In genomic region chr10:95613330-95613729, GRCh38 we compare ENCODE assay signal across 20 cellular contexts. TPM values are rescaled to one million over a fixed set of nuclear protein-coding genes. Genes with fewer than 3 reads are reported as not detected.
DNase-seq lines count a peak whose midpoint lies in the region; ATAC-seq, FAIRE-seq and TF ChIP-seq lines count a peak whose summit lies in the region.
"Had no signal": no experiment of that assay in that cellular context is flagged by ENCODE, and none has a peak within 500 bp of the region (broad histone marks: within the 10 kb centered on the region; RNA-seq: fewer than 3 reads in every experiment).

No MANE protein-coding gene starts in this region.

- H3K27ac ChIP-seq in Peyer's patch (peak overlapping the region in 3 of 4 donors; percentile 17 to 77 (median 49)), right lobe of liver (peak overlapping the region in 2 of 3 donors; percentile 61 to 71), small intestine (ENCODE audit: low read depth in 1 of 2, low read length in 1 of 2) (peak overlapping the region; percentile 14 to 35), stomach (no peak overlapping the region)
- H3K27ac ChIP-seq: BLaER1 had no signal

- H3K27me3 Mint-ChIP-seq in osteocyte (ENCODE audit: unreplicated experiment), result no peaks in the 10 kb centered on the region

- WGBS in right lobe of liver (ENCODE audit: insufficient coverage, low coverage, low lambda C conversion rate, missing lambda C conversion rate), result 19% methylated on average over 2 of the region's 2 CpGs
- WGBS in small intestine, 3 donors, result 16 to 66% (median 32%) methylated on average over 2 of the region's 2 CpGs
- 50 to 63% (median 58%) methylated on average over 2 of the region's 2 CpGs for WGBS in stomach, 5 donors

- DNase-seq in Peyer's patch (no peak), left colon (no peak), right lobe of liver (no peak), small intestine (peak; percentile 89), stomach (no peak), middle frontal gyrus (ENCODE audit: extremely low spot score, low spot score) (no peak), osteocyte (ENCODE audit: extremely low spot score, unreplicated experiment) (no peak)
- DNase-seq: 8988T; CD8-positive, alpha-beta T cell; DMS 273 treated with DMSO at 0.1 percent for 48 hours; DMS53; DND-41; EL; H9 had no signal

- H3K27ac Mint-ChIP-seq in osteocyte (ENCODE audit: unreplicated experiment), result no peak overlapping the region
- H3K27ac Mint-ChIP-seq: CD14-positive monocyte; CD8-positive, alpha-beta T cell; H9 had no signal

- H3K27me3 ChIP-seq in Peyer's patch (no peaks in the 10 kb centered on the region), right lobe of liver (no peaks in the 10 kb centered on the region), small intestine (ENCODE audit: control insufficient read depth in 2 of 2, insufficient read depth in 2 of 2, low read length in 2 of 2) (no peaks in the 10 kb centered on the region), stomach (no peaks in the 10 kb centered on the region)
- H3K27me3 ChIP-seq: BLaER1 had no signal

- no peak for TF ChIP-seq EP300 in stomach (IDR thresholded peaks at IDR 0.05)

- peaks cover 0 to 20% (median 0%) of the 10 kb centered on the region in 4 donors for H3K4me1 ChIP-seq in Peyer's patch
- peaks cover 0 to 14% (median 2%) of the 10 kb centered on the region in 4 donors for H3K4me1 ChIP-seq in right lobe of liver
- peaks cover 2 to 5% of the 10 kb centered on the region in 2 donors for H3K4me1 ChIP-seq in small intestine (ENCODE audit: control insufficient read depth in 2 of 2, insufficient read depth in 1 of 2, low read depth in 1 of 2, low read length in 1 of 2)
- peaks cover 0 to 7% (median 0%) of the 10 kb centered on the region in 4 donors for H3K4me1 ChIP-seq in stomach
- H3K4me1 ChIP-seq: BLaER1 had no signal

- H3K4me1 Mint-ChIP-seq in osteocyte (ENCODE audit: unreplicated experiment), result no peaks in the 10 kb centered on the region
- H3K4me1 Mint-ChIP-seq: CD14-positive monocyte, H9 had no signal

- peaks cover 62% of the 10 kb centered on the region for H3K36me3 Mint-ChIP-seq in osteocyte (ENCODE audit: unreplicated experiment)

- ATAC-seq in left colon (peak; percentile 92), right lobe of liver (peak; percentile 68 to 88 (median 82)), HG03045 (IDR thresholded peaks at IDR 0.05; ENCODE audit: unreplicated experiment) (no peak)
- ATAC-seq: CD8-positive, alpha-beta T cell; GM12878 had no signal

- H3K9me3 ChIP-seq in Peyer's patch, result no peaks in the 10 kb centered on the region
- H3K9me3 ChIP-seq in right lobe of liver, result no peaks in the 10 kb centered on the region
- H3K9me3 ChIP-seq in small intestine (ENCODE audit: control insufficient read depth, low read depth), result no peaks in the 10 kb centered on the region
- no peaks in the 10 kb centered on the region for H3K9me3 ChIP-seq in stomach
- H3K9me3 ChIP-seq: BLaER1 had no signal

- peaks cover 0 to 100% (median 0%) of the 10 kb centered on the region in 3 donors for H3K36me3 ChIP-seq in Peyer's patch
- H3K36me3 ChIP-seq in right lobe of liver, result peaks cover 0 to 77% (median 21%) of the 10 kb centered on the region in 4 donors
- peaks cover 39 to 52% of the 10 kb centered on the region in 2 donors for H3K36me3 ChIP-seq in small intestine (ENCODE audit: control insufficient read depth in 2 of 2, insufficient read depth in 2 of 2, low read length in 2 of 2)
- H3K36me3 ChIP-seq in stomach, result peaks cover 81 to 100% (median 100%) of the 10 kb centered on the region in 4 donors

- H3K4me3 ChIP-seq in Peyer's patch (no peak overlapping the region), right lobe of liver (no peak overlapping the region), small intestine (ENCODE audit: low read depth in 1 of 2, low read length in 2 of 2) (no peak overlapping the region), stomach (no peak overlapping the region)
- H3K4me3 ChIP-seq: BLaER1, GM12878 had no signal

- TF ChIP-seq POLR2A in Peyer's patch (IDR thresholded peaks at IDR 0.05) (no peak), right lobe of liver (IDR thresholded peaks at IDR 0.05) (no peak), stomach (IDR thresholded peaks at IDR 0.05) (no peak)

- H3K9me3 Mint-ChIP-seq in osteocyte (ENCODE audit: unreplicated experiment), result no peaks in the 10 kb centered on the region
- H3K9me3 Mint-ChIP-seq: CD14-positive monocyte; CD8-positive, alpha-beta T cell; H9 had no signal

- no peak overlapping the region for H3K4me3 Mint-ChIP-seq in osteocyte (ENCODE audit: unreplicated experiment)
- H3K4me3 Mint-ChIP-seq: CD14-positive monocyte; CD8-positive, alpha-beta T cell; H9 had no signal

- no peak for FAIRE-seq in small intestine (lab: Jason Lieb, UNC)
- FAIRE-seq: GM12878, H1 had no signal

- peak in 3 of 6 experiments; percentile 10 to 36 (median 18) for TF ChIP-seq CTCF in Peyer's patch (IDR thresholded peaks at IDR 0.05)
- TF ChIP-seq CTCF in right lobe of liver (IDR thresholded peaks at IDR 0.05), result no peak
- TF ChIP-seq CTCF in stomach (IDR thresholded peaks at IDR 0.05), result no peak
- no peak for TF ChIP-seq CTCF in osteocyte (IDR thresholded peaks at IDR 0.05)

- intact Hi-C loops in left colon (cut with DNase I, micrococcal nuclease) (no loop called here), right lobe of liver (cut with DNase I) (no loop called here), stomach (cut with DNase I; ENCODE audit: low total_unique reads) (no loop called here)

RNA-seq across cellular contexts. Expression of gene ALDH18A1, which starts 43.2 kb away (rescaled TPM):
- total RNA-seq in Peyer's patch (100 to 1,000 TPM; 108 to 319 (median 206) TPM), left colon (100 to 1,000 TPM; 123 to 177 TPM), right lobe of liver (10 to 100 TPM; 28.4 to 41.2 (median 34.4) TPM), stomach (10 to 100 TPM; 26.8 to 87.6 (median 33.9) TPM), osteocyte (97.3 and 111 TPM in 2 replicates)
- polyA plus RNA-seq in small intestine (10 to 100 TPM; 46.5 to 74.0 (median 67.3) TPM), stomach (10 to 100 TPM; 11.3 to 19.2 (median 16.6) TPM)

RNA-seq across cellular contexts. Expression of gene SORBS1, which starts 52.2 kb away (rescaled TPM):
- total RNA-seq in Peyer's patch, result 10 to 100 TPM; 34.3 to 57.1 (median 48.7) TPM
- 100 to 1,000 TPM in 1 of 2 donors, 10 to 100 TPM in 1; 20.6 to 120 TPM for total RNA-seq in left colon
- total RNA-seq in right lobe of liver, result 10 to 100 TPM; 56.4 to 97.9 (median 76.5) TPM
- polyA plus RNA-seq in small intestine, result 10 to 100 TPM in 1 of 3 donors, 1 to 10 TPM in 2; 4.9 to 32.9 (median 7.3) TPM
- total RNA-seq in stomach, result 100 to 1,000 TPM in 4 of 5 donors, 10 to 100 TPM in 1; 44.9 to 713 (median 440) TPM
- 10 to 100 TPM; 34.4 to 94.8 (median 42.0) TPM for polyA plus RNA-seq in stomach
- 1.7 TPM in 2 replicates for total RNA-seq in osteocyte
- total RNA-seq: G401 had no signal

Comparison
In these comparisons a context has a peak if more than half of its experiments do, and no peak if none do; other contexts are left out.
1. H3K27ac ChIP-seq: peak in Peyer's patch (3 of 4), right lobe of liver (2 of 3) and small intestine (2 of 2); none in stomach (0 of 5).